Comparison of ENCODE assay signal across 8 cellular contexts in the genomic region with DNA sequence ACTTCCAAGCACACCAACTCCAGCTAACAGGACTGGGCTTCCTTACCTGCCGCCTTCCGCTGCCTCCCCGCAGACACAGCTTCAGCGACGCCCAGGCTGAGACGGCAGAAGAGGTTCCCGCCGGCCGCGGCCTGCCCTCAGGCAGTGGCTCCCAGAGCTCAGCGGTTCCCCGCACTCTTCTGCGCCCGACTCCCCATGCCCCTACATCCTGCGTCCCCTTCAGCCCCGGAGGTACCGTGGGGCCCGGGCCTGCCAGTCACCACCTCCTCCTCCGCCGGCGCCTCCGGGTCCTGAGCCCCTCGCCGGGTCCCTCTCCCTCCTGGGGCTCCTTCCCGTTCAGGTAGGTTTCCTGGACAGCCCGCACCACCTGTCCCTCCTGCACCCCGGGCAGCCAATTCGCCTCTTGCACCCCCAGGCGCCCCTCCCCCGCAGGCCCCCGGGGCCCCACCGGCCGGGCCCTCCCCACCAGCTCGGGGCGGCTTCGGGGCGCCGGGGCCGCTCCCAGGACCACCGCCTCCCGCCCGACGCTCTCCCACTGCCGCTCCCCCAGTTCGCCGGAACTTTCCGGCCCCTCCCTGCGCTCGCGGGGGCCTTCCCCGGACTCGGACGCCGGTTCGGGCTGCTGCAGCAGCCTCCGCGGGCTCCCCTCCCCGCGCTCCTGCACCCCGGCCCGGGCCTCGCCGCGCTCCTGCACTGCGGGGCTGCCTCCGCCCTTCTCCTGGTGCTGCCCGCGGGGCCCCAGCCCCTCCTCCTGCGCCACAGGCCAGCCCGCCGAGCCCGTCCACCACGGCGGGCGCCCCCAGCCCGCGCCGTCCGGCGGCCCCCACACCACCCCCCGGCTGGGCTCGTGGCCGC. TPM values are rescaled to one million over a fixed set of nuclear protein-coding genes. Genes with fewer than 3 reads are reported as not detected.
DNase-seq lines count a peak whose midpoint lies in the region; ATAC-seq, FAIRE-seq and TF ChIP-seq lines count a peak whose summit lies in the region.

Gene TNK2, minus strand, starts transcription at position 113 of the 855 bp plus-strand sequence. CDS start 19,963 bp downstream, outside the sequence.

- H3K27ac Mint-ChIP-seq in T-helper 1 cell treated with Interleukin-12 subunit alpha and Interleukin-12 subunit beta and Interleukin-4 antibody, amounts not matched to agents 30 μg/mL and 1 μg/mL, for 36 hours, result peak within 1 kb of the TSS; percentile 100

- H3K36me3 Mint-ChIP-seq in T-helper 1 cell treated with Interleukin-12 subunit alpha and Interleukin-12 subunit beta and Interleukin-4 antibody, amounts not matched to agents 30 μg/mL and 1 μg/mL, for 36 hours (ENCODE audit: low read depth), result peaks cover 13% of the 10 kb centered on the region

- H3K36me3 ChIP-seq in breast epithelium, result no peaks in the 10 kb centered on the region
- no peaks in the 10 kb centered on the region for H3K36me3 ChIP-seq in kidney (ENCODE audit: control insufficient read depth in 1 of 2, insufficient read depth in 2 of 2, low read length in 2 of 2)

- H3K27ac ChIP-seq in breast epithelium, result peak within 1 kb of the TSS; percentile 81 to 90
- peak within 1 kb of the TSS in 1 of 2 donors; percentile 53 for H3K27ac ChIP-seq in kidney (ENCODE audit: low read depth in 2 of 2, low read length in 2 of 2)

- no peaks in the 10 kb centered on the region for H3K27me3 ChIP-seq in breast epithelium

- no peak for TF ChIP-seq POLR2A in breast epithelium (IDR thresholded peaks at IDR 0.05)

- peak within 1 kb of the TSS; percentile 89 for H3K4me3 Mint-ChIP-seq in T-helper 1 cell treated with Interleukin-12 subunit alpha and Interleukin-12 subunit beta and Interleukin-4 antibody, amounts not matched to agents 30 μg/mL and 1 μg/mL, for 36 hours

- peaks cover 7 to 10% of the 10 kb centered on the region in 2 donors for H3K4me1 ChIP-seq in breast epithelium
- peaks cover 9 to 22% of the 10 kb centered on the region in 2 donors for H3K4me1 ChIP-seq in kidney (ENCODE audit: control insufficient read depth in 1 of 2, insufficient read depth in 1 of 2, low read depth in 1 of 2, low read length in 2 of 2)

- no peaks in the 10 kb centered on the region for H3K27me3 Mint-ChIP-seq in T-helper 1 cell treated with Interleukin-12 subunit alpha and Interleukin-12 subunit beta and Interleukin-4 antibody, amounts not matched to agents 30 μg/mL and 1 μg/mL, for 36 hours (ENCODE audit: low read depth)

- H3K4me1 Mint-ChIP-seq in T-helper 1 cell treated with Interleukin-12 subunit alpha and Interleukin-12 subunit beta and Interleukin-4 antibody, amounts not matched to agents 30 μg/mL and 1 μg/mL, for 36 hours (ENCODE audit: low read depth), result peaks cover 41% of the 10 kb centered on the region

- H3K4me3 ChIP-seq in breast epithelium (peak within 1 kb of the TSS; percentile 56 to 94 (median 79)), kidney (ENCODE audit: low read length in 2 of 2) (peak within 1 kb of the TSS; percentile 23 to 72)

- H3K9me3 ChIP-seq in breast epithelium (no peaks in the 10 kb centered on the region), kidney (ENCODE audit: control insufficient read depth in 1 of 2, low read length in 2 of 2) (no peaks in the 10 kb centered on the region)

- TF ChIP-seq CTCF in breast epithelium (IDR thresholded peaks at IDR 0.05) (no peak), kidney (IDR thresholded peaks at IDR 0.05; ENCODE audit: borderline replicate concordance, extremely low read depth, insufficient read depth) (no peak)

- DNase-seq in NCI-H345 treated with DMSO at 0.1 percent for 48 hours (lab: John Stamatoyannopoulos, UW; ENCODE audit: unreplicated experiment) (peak; percentile 49), NCI-H345 (lab: John Stamatoyannopoulos, UW) (no peak), breast epithelium (ENCODE audit: low spot score in 2 of 2) (no peak), kidney (peak; percentile 81), OCI-M1 (lab: John Stamatoyannopoulos, UW) (no peak)
- DNase-seq in stimulated activated CD4-positive, alpha-beta T cell treated with anti-CD3 and anti-CD28 coated beads, Interleukin-4, amount 100 ng/mL, for 4 hours, result peak; percentile 26 to 32

- no peak for FAIRE-seq in kidney (lab: Jason Lieb, UNC)

- peak within 1 kb of the TSS; percentile 16 to 35 for H3K9ac ChIP-seq in kidney (ENCODE audit: low read length in 2 of 2)

- no peaks in the 10 kb centered on the region for H3K9me3 Mint-ChIP-seq in T-helper 1 cell treated with Interleukin-12 subunit alpha and Interleukin-12 subunit beta and Interleukin-4 antibody, amounts not matched to agents 30 μg/mL and 1 μg/mL, for 36 hours

- ATAC-seq in HG03097 (IDR thresholded peaks at IDR 0.05; ENCODE audit: low FRiP score, unreplicated experiment), result peak; percentile 1

- intact Hi-C loops in breast epithelium (cut with DNase I; ENCODE audit: low total_unique reads), result no loop called here
- intact Hi-C loops in kidney (cut with DNase I), result no loop called here

RNA-seq across cellular contexts. Expression of gene TNK2, which starts in this region (rescaled TPM):
- total RNA-seq in breast epithelium, result 10 to 100 TPM; 13.1 to 28.7 (median 24.9) TPM
- total RNA-seq in kidney, result 42.5 TPM
- 14.7 TPM for polyA plus RNA-seq in kidney (ENCODE audit: insufficient read depth, low read depth, low replicate concordance)

Comparison
In these comparisons a context has a peak if more than half of its experiments do, and no peak if none do; other contexts are left out.
1. DNase-seq: peak in NCI-H345 treated with DMSO at 0.1 percent for 48 hours (single experiment), kidney (single experiment) and stimulated activated CD4-positive, alpha-beta T cell treated with anti-CD3 and anti-CD28 coated beads, Interleukin-4, amount 100 ng/mL, for 4 hours (2 of 2); none in NCI-H345 (single experiment), breast epithelium (0 of 2) and OCI-M1 (single experiment).